Comparison of ENCODE assay signal across 13 cellular contexts in the genomic region with DNA sequence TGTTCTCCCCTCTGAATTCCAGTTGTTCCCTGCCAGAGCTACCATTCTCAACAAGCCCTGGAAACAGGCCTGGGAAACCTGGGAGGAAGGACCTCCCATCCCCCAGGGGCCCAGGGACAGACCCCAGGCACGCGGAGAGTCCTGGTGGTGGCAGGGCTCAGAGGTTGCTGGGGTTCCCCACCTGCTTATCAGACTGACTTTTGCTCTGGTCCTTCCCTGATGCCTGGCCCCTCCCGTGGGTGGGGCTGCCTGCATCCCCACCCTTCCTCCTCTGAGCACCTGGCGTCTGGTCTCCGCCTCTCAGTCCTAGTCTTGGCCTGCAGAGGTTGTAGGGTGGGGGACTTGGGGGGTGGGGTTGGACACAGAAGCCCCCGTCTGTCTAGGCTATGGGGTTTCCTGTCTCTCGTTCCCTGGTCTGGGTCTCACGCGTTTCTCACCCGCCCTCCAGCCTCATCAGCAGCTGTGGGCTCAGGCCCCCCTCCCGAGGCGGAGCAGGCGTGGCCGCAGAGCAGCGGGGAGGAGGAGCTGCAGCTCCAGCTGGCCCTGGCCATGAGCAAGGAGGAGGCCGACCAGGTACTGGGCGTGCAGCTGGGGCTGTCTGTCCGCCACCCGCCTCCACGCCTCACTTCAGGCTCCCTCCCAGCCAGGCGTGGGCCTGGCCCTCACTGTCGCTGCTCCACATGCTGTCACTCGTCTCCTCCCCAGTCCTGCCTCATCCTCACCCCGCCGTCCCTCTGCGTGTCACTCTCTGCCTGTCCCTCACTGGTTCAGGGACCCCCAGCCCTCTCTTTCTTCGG. TPM values are rescaled to one million over a fixed set of nuclear protein-coding genes. Genes with fewer than 3 reads are reported as not detected.
A peak's percentile ranks its signal among the peaks of the same experiment; 100 is the strongest.
DNase-seq lines count a peak whose midpoint lies in the region; ATAC-seq and TF ChIP-seq lines count a peak whose summit lies in the region.
"Had no signal": no experiment of that assay in that cellular context is flagged by ENCODE, and none has a peak within 500 bp of the region (broad histone marks: within the 10 kb centered on the region; RNA-seq: fewer than 3 reads in every experiment).

No MANE protein-coding gene starts in this region.

- peaks cover 93% of the 10 kb centered on the region for H3K36me3 ChIP-seq in left ventricle myocardium inferior
- peaks cover 0 to 82% of the 10 kb centered on the region in 2 donors for H3K36me3 ChIP-seq in psoas muscle (ENCODE audit: insufficient read depth in 1 of 2, low read depth in 1 of 2)

- in situ Hi-C loops in KBM-7 (cut with MboI; ENCODE audit: low pct_unique_long_range_greater_than_20kb, low sequenced_read_pairs), result no loop called here

- H3K4me1 ChIP-seq in left ventricle myocardium inferior (peaks cover 34% of the 10 kb centered on the region), psoas muscle (no peaks in the 10 kb centered on the region)

- H3K9me3 ChIP-seq in left ventricle myocardium inferior (replicated peaks) (no peaks in the 10 kb centered on the region), psoas muscle (no peaks in the 10 kb centered on the region)

- 58 to 67% (median 59%) methylated on average over 23 to 27 of the region's 27 CpGs for WGBS in psoas muscle, 3 donors

- intact Hi-C loops in left ventricle myocardium inferior (cut with micrococcal nuclease), result no loop called here
- intact Hi-C loops in psoas muscle (cut with DNase I), result no loop called here

- peak; percentile 46 for DNase-seq in DMS53 (lab: John Stamatoyannopoulos, UW)
- no peak for DNase-seq in DMS53 treated with DMSO at 0.1 percent for 48 hours (lab: John Stamatoyannopoulos, UW; ENCODE audit: unreplicated experiment)
- peak; percentile 94 for DNase-seq in NCI-H2227 (lab: John Stamatoyannopoulos, UW; ENCODE audit: unreplicated experiment)
- DNase-seq in left ventricle myocardium inferior, result peak; percentile 14
- peak in 1 of 2 donors; percentile 44 for DNase-seq in psoas muscle
- no peak for DNase-seq in cortex of kidney (lab: John Stamatoyannopoulos, UW)
- no peak for DNase-seq in KBM-7
- DNase-seq in NCI-H1436 treated with DMSO at 0.1 percent for 48 hours (lab: John Stamatoyannopoulos, UW), result no peak
- DNase-seq: IMR-90, T-helper 2 cell, trophoblast cell had no signal

- H3K27ac ChIP-seq in left ventricle myocardium inferior (replicated peaks) (no peak overlapping the region), psoas muscle (no peak overlapping the region)
- H3K27ac ChIP-seq: epithelial cell of prostate, parathyroid adenoma had no signal

- H3K27me3 ChIP-seq in left ventricle myocardium inferior (ENCODE audit: low read depth) (no peaks in the 10 kb centered on the region), psoas muscle (ENCODE audit: insufficient read depth in 3 of 3, low read length in 2 of 3) (no peaks in the 10 kb centered on the region)

- peak in 3 of 4 donors; percentile 12 to 39 (median 22) for ATAC-seq in psoas muscle

- TF ChIP-seq CTCF in left ventricle myocardium inferior (IDR thresholded peaks at IDR 0.05; ENCODE audit: borderline replicate concordance) (no peak), psoas muscle (IDR thresholded peaks at IDR 0.05) (no peak)

- H3K4me3 ChIP-seq in left ventricle myocardium inferior, result no peak overlapping the region
- no peak overlapping the region for H3K4me3 ChIP-seq in psoas muscle

RNA-seq across cellular contexts. Expression of a gene that starts 13.6 kb away (rescaled TPM):
- 205 TPM for total RNA-seq in left ventricle myocardium inferior
- total RNA-seq in psoas muscle, result 100 to 1,000 TPM; 113 to 134 (median 125) TPM
- 100 to 1,000 TPM; 117 to 211 (median 145) TPM for polyA plus RNA-seq in psoas muscle

RNA-seq across cellular contexts. Expression of a gene that starts 33.8 kb away (rescaled TPM):
- total RNA-seq in left ventricle myocardium inferior, result 74.0 TPM
- total RNA-seq in psoas muscle, result 10 to 100 TPM; 58.8 to 85.2 (median 78.2) TPM
- 100 to 1,000 TPM in 1 of 3 donors, 10 to 100 TPM in 2; 54.1 to 116 (median 55.1) TPM for polyA plus RNA-seq in psoas muscle

RNA-seq across cellular contexts. Expression of a gene that starts 40.6 kb away (rescaled TPM):
- total RNA-seq in left ventricle myocardium inferior (14.6 TPM), psoas muscle (10 to 100 TPM in 2 of 4 donors, 1 to 10 TPM in 2; 8.0 to 12.0 (median 10.4) TPM)
- 10 to 100 TPM in 2 of 3 donors, 1 to 10 TPM in 1; 4.4 to 11.8 (median 10.0) TPM for polyA plus RNA-seq in psoas muscle

RNA-seq across cellular contexts. Expression of a gene that starts 45.2 kb away (rescaled TPM):
- 7.1 TPM for total RNA-seq in left ventricle myocardium inferior
- 10 to 100 TPM; 10.2 to 14.5 (median 10.6) TPM for total RNA-seq in psoas muscle
- 10 to 100 TPM; 14.6 to 18.6 (median 17.5) TPM for polyA plus RNA-seq in psoas muscle

RNA-seq across cellular contexts. Expression of a gene that starts 47.8 kb away (rescaled TPM):
- total RNA-seq in left ventricle myocardium inferior (11.8 TPM), psoas muscle (10 to 100 TPM; 10.3 to 21.1 (median 13.7) TPM)
- 10 to 100 TPM in 1 of 3 donors, 1 to 10 TPM in 2; 5.9 to 13.5 (median 9.2) TPM for polyA plus RNA-seq in psoas muscle

Comparison
In these comparisons a context has a peak if more than half of its experiments do, and no peak if none do; other contexts are left out.
1. DNase-seq: peak in DMS53 (single experiment), NCI-H2227 (single experiment) and left ventricle myocardium inferior (single experiment); none in DMS53 treated with DMSO at 0.1 percent for 48 hours (single experiment), cortex of kidney (single experiment), KBM-7 (single experiment) and NCI-H1436 treated with DMSO at 0.1 percent for 48 hours (single experiment).